In genomic region chr6:89379281-89379680, GRCh38 we compare ENCODE assay signal across 1 cellular context.
TF ChIP-seq lines count a peak whose summit lies in the region.

No MANE protein-coding gene starts in this region.

TF ChIP-seq in K562, 482 proteins besides CTCF, POLR2A, EP300 and RAD21:
- TF ChIP-seq TCF7L2 (IDR thresholded peaks at IDR 0.05; ENCODE audit: low read depth, low read length) (no peak), ZC3H8 (IDR thresholded peaks at IDR 0.05) (no peak), RCOR1 (IDR thresholded peaks at IDR 0.05; ENCODE audit: borderline replicate concordance in 1 of 2, low read depth in 2 of 2, low read length in 2 of 2) (no peak), KAT7 (CRISPR knock-in tag; IDR thresholded peaks at IDR 0.05; ENCODE audit: borderline replicate concordance) (no peak), FOXO4 (CRISPR knock-in tag; IDR thresholded peaks at IDR 0.05) (no peak), TRIM24 (IDR thresholded peaks at IDR 0.05) (no peak), REST (CRISPR knock-in tag; IDR thresholded peaks at IDR 0.05; ENCODE audit: low read depth) (no peak), SPI1 (IDR thresholded peaks at IDR 0.05; ENCODE audit: borderline replicate concordance, low read depth, low read length) (0 out of 2 replicates have a peak, but pooled peaks have one; percentile 11), CLOCK (CRISPR knock-in tag; IDR thresholded peaks at IDR 0.05; ENCODE audit: borderline replicate concordance) (no peak), YBX1 (IDR thresholded peaks at IDR 0.05) (no peak), FOXJ3 (CRISPR knock-in tag; IDR thresholded peaks at IDR 0.05) (no peak), CEBPG (CRISPR knock-in tag; IDR thresholded peaks at IDR 0.05) (no peak), CEBPG (tag; conservative IDR thresholded peaks at IDR 0.05 in 1 of 2, IDR thresholded peaks at IDR 0.05 in 1 of 2) (peak in 1 of 2 experiments; percentile 53; a peak in 1 of 4 replicates), ZNF41 (CRISPR knock-in tag; conservative IDR thresholded peaks at IDR 0.05) (no peak), PHB (CRISPR knock-in tag; IDR thresholded peaks at IDR 0.05) (no peak), NEUROD1 (IDR thresholded peaks at IDR 0.05; ENCODE audit: borderline replicate concordance, low read depth, low read length, partially characterized antibody) (no peak)
- TF ChIP-seq, protein P1, sequence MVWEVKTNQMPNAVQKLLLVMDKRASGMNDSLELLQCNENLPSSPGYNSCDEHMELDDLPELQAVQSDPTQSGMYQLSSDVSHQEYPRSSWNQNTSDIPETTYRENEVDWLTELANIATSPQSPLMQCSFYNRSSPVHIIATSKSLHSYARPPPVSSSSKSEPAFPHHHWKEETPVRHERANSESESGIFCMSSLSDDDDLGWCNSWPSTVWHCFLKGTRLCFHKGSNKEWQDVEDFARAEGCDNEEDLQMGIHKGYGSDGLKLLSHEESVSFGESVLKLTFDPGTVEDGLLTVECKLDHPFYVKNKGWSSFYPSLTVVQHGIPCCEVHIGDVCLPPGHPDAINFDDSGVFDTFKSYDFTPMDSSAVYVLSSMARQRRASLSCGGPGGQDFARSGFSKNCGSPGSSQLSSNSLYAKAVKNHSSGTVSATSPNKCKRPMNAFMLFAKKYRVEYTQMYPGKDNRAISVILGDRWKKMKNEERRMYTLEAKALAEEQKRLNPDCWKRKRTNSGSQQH (CRISPR knock-in tag; IDR thresholded peaks at IDR 0.05) = no peak
- TF ChIP-seq, protein P2, sequence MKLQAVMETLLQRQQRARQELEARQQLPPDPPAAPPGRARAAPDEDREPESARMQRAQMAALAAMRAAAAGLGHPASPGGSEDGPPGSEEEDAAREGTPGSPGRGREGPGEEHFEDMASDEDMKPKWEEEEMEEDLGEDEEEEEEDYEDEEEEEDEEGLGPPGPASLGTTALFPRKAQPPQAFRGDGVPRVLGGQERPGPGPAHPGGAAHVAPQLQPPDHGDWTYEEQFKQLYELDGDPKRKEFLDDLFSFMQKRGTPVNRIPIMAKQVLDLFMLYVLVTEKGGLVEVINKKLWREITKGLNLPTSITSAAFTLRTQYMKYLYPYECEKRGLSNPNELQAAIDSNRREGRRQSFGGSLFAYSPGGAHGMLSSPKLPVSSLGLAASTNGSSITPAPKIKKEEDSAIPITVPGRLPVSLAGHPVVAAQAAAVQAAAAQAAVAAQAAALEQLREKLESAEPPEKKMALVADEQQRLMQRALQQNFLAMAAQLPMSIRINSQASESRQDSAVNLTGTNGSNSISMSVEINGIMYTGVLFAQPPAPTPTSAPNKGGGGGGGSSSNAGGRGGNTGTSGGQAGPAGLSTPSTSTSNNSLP (IDR thresholded peaks at IDR 0.05; ENCODE audit: borderline replicate concordance, low read depth, low read length) = no peak
